Comparison of ENCODE assay signal across 1 cellular context in genomic region chr2:148642891-148643416, GRCh38.
TF ChIP-seq lines count a peak whose summit lies in the region.

No MANE protein-coding gene starts in this region.

TF ChIP-seq in K562, 482 proteins besides CTCF, POLR2A, EP300 and RAD21 (continued from another document and continues in another):
- TF ChIP-seq HLTF (IDR thresholded peaks at IDR 0.05) (no peak), TRIM28 (IDR thresholded peaks at IDR 0.05) (no peak), MAFK (IDR thresholded peaks at IDR 0.05; ENCODE audit: low read length) (no peak), FOXA3 (CRISPR knock-in tag; conservative IDR thresholded peaks at IDR 0.05 in 1 of 2, IDR thresholded peaks at IDR 0.05 in 1 of 2) (no peak), SMARCA4 (IDR thresholded peaks at IDR 0.05) (peak; percentile 74), EHMT2 (IDR thresholded peaks at IDR 0.05) (peak; percentile 84), NCOA6 (IDR thresholded peaks at IDR 0.05) (no peak), E2F3 (CRISPR knock-in tag; IDR thresholded peaks at IDR 0.05) (no peak), ETS2 (tag; IDR thresholded peaks at IDR 0.05; ENCODE audit: borderline replicate concordance, poor library complexity, severe bottlenecking) (no peak), ZFP1 (CRISPR knock-in tag; IDR thresholded peaks at IDR 0.05) (no peak), ZNF764 (CRISPR knock-in tag; IDR thresholded peaks at IDR 0.05; ENCODE audit: low read depth) (no peak), TSHZ1 (CRISPR knock-in tag; IDR thresholded peaks at IDR 0.05) (no peak), CBFA2T3 (IDR thresholded peaks at IDR 0.05) (no peak), NFE2L1 (tag; IDR thresholded peaks at IDR 0.05; ENCODE audit: borderline replicate concordance, low read depth) (no peak), NR2C2 (CRISPR knock-in tag; IDR thresholded peaks at IDR 0.05) (no peak), NR2C2 (tag; IDR thresholded peaks at IDR 0.05) (no peak), UBTF (IDR thresholded peaks at IDR 0.05; ENCODE audit: borderline replicate concordance in 1 of 2, low read depth in 2 of 2, low read length in 2 of 2) (no peak), PHF21A (IDR thresholded peaks at IDR 0.05; ENCODE audit: borderline replicate concordance, low read depth) (no peak), SNIP1 (IDR thresholded peaks at IDR 0.05; ENCODE audit: low read depth) (peak; percentile 30; the same call in 1 of the 2 replicates), ILK (tag; IDR thresholded peaks at IDR 0.05; ENCODE audit: borderline replicate concordance, low read depth) (no peak), ZBTB9 (CRISPR knock-in tag; IDR thresholded peaks at IDR 0.05) (no peak), BMI1 (IDR thresholded peaks at IDR 0.05; ENCODE audit: low read length) (no peak), IFI16 (CRISPR knock-in tag; IDR thresholded peaks at IDR 0.05) (no peak), ARID4B (CRISPR knock-in tag; IDR thresholded peaks at IDR 0.05) (no peak), STAG1 (CRISPR knock-in tag; IDR thresholded peaks at IDR 0.05; ENCODE audit: borderline replicate concordance) (no peak), CEBPG (CRISPR knock-in tag; IDR thresholded peaks at IDR 0.05) (no peak), CEBPG (tag; conservative IDR thresholded peaks at IDR 0.05 in 1 of 2, IDR thresholded peaks at IDR 0.05 in 1 of 2) (no peak), HNRNPL (IDR thresholded peaks at IDR 0.05; ENCODE audit: low read depth, low read length) (no peak), HDAC3 (IDR thresholded peaks at IDR 0.05; ENCODE audit: borderline replicate concordance, partially characterized antibody) (no peak), PML (IDR thresholded peaks at IDR 0.05; ENCODE audit: low read length) (no peak), HNRNPUL1 (IDR thresholded peaks at IDR 0.05; ENCODE audit: low read length) (no peak), GTF2E2 (tag; IDR thresholded peaks at IDR 0.05) (no peak), FOXK1 (CRISPR knock-in tag; IDR thresholded peaks at IDR 0.05; ENCODE audit: borderline replicate concordance) (no peak), PYGO2 (tag; IDR thresholded peaks at IDR 0.05) (no peak), ATF7 (IDR thresholded peaks at IDR 0.05) (peak; percentile 45; the same call in 1 of the 2 replicates), CHD4 (IDR thresholded peaks at IDR 0.05; ENCODE audit: insufficient read depth, insufficient replicate concordance, low read depth, low read length, poor library complexity, severe bottlenecking) (no peak), SAFB2 (IDR thresholded peaks at IDR 0.05; ENCODE audit: borderline replicate concordance, low read depth, low read length, severe bottlenecking) (no peak), SMC3 (conservative IDR thresholded peaks at IDR 0.05; ENCODE audit: insufficient read depth, low read depth, low read length) (no peak), ZNF436 (CRISPR knock-in tag; IDR thresholded peaks at IDR 0.05) (no peak)
- TF ChIP-seq, protein P1, sequence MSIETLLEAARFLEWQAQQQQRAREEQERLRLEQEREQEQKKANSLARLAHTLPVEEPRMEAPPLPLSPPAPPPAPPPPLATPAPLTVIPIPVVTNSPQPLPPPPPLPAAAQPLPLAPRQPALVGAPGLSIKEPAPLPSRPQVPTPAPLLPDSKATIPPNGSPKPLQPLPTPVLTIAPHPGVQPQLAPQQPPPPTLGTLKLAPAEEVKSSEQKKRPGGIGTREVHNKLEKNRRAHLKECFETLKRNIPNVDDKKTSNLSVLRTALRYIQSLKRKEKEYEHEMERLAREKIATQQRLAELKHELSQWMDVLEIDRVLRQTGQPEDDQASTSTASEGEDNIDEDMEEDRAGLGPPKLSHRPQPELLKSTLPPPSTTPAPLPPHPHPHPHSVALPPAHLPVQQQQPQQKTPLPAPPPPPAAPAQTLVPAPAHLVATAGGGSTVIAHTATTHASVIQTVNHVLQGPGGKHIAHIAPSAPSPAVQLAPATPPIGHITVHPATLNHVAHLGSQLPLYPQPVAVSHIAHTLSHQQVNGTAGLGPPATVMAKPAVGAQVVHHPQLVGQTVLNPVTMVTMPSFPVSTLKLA (conservative IDR thresholded peaks at IDR 0.05): no peak
- TF ChIP-seq, protein P2, sequence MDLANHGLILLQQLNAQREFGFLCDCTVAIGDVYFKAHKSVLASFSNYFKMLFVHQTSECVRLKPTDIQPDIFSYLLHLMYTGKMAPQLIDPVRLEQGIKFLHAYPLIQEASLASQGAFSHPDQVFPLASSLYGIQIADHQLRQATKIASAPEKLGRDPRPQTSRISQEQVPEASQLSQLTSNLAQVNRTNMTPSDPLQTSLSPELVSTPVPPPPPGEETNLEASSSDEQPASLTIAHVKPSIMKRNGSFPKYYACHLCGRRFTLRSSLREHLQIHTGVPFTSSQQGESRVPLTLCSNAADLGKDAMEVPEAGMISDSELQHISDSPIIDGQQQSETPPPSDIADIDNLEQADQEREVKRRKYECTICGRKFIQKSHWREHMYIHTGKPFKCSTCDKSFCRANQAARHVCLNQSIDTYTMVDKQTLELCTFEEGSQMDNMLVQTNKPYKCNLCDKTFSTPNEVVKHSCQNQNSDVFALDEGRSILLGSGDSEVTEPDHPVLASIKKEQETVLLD (IDR thresholded peaks at IDR 0.05): peak; percentile 63; the same call in 1 of the 2 replicates
- TF ChIP-seq, protein P3, sequence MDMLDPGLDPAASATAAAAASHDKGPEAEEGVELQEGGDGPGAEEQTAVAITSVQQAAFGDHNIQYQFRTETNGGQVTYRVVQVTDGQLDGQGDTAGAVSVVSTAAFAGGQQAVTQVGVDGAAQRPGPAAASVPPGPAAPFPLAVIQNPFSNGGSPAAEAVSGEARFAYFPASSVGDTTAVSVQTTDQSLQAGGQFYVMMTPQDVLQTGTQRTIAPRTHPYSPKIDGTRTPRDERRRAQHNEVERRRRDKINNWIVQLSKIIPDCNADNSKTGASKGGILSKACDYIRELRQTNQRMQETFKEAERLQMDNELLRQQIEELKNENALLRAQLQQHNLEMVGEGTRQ (CRISPR knock-in tag; IDR thresholded peaks at IDR 0.05): no peak
- TF ChIP-seq, protein P4, sequence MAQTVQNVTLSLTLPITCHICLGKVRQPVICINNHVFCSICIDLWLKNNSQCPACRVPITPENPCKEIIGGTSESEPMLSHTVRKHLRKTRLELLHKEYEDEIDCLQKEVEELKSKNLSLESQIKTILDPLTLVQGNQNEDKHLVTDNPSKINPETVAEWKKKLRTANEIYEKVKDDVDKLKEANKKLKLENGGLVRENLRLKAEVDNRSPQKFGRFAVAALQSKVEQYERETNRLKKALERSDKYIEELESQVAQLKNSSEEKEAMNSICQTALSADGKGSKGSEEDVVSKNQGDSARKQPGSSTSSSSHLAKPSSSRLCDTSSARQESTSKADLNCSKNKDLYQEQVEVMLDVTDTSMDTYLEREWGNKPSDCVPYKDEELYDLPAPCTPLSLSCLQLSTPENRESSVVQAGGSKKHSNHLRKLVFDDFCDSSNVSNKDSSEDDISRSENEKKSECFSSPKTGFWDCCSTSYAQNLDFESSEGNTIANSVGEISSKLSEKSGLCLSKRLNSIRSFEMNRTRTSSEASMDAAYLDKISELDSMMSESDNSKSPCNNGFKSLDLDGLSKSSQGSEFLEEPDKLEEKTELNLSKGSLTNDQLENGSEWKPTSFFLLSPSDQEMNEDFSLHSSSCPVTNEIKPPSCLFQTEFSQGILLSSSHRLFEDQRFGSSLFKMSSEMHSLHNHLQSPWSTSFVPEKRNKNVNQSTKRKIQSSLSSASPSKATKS (CRISPR knock-in tag; IDR thresholded peaks at IDR 0.05): no peak
- TF ChIP-seq, protein P5, sequence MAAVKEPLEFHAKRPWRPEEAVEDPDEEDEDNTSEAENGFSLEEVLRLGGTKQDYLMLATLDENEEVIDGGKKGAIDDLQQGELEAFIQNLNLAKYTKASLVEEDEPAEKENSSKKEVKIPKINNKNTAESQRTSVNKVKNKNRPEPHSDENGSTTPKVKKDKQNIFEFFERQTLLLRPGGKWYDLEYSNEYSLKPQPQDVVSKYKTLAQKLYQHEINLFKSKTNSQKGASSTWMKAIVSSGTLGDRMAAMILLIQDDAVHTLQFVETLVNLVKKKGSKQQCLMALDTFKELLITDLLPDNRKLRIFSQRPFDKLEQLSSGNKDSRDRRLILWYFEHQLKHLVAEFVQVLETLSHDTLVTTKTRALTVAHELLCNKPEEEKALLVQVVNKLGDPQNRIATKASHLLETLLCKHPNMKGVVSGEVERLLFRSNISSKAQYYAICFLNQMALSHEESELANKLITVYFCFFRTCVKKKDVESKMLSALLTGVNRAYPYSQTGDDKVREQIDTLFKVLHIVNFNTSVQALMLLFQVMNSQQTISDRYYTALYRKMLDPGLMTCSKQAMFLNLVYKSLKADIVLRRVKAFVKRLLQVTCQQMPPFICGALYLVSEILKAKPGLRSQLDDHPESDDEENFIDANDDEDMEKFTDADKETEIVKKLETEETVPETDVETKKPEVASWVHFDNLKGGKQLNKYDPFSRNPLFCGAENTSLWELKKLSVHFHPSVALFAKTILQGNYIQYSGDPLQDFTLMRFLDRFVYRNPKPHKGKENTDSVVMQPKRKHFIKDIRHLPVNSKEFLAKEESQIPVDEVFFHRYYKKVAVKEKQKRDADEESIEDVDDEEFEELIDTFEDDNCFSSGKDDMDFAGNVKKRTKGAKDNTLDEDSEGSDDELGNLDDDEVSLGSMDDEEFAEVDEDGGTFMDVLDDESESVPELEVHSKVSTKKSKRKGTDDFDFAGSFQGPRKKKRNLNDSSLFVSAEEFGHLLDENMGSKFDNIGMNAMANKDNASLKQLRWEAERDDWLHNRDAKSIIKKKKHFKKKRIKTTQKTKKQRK (IDR thresholded peaks at IDR 0.05; ENCODE audit: borderline replicate concordance, low read depth, low read length): no peak
